Comparison of ENCODE assay signal across 8 cellular contexts in genomic region chr14:31207746-31208545, GRCh38. TPM values are rescaled to one million over a fixed set of nuclear protein-coding genes. Genes with fewer than 3 reads are reported as not detected.
DNase-seq lines count a peak whose midpoint lies in the region; ATAC-seq and TF ChIP-seq lines count a peak whose summit lies in the region.

TSS of gene HECTD1 (minus strand) at chr14:31207793. CDS start at chr14:31205936, 1,857 bp downstream.

- BruUV-seq in Panc1 (replicated peaks; lab: Mats Ljungman, UMichigan) = TSS peak; percentile 81

- H3K27me3 ChIP-seq in Panc1 (ENCODE audit: control insufficient read depth, insufficient read depth, low read length) = no peaks in the 10 kb centered on the region
- no peaks in the 10 kb centered on the region for H3K27me3 ChIP-seq in esophagus squamous epithelium

- peak within 1 kb of the TSS; percentile 98 to 100 (median 99) for H3K27ac Mint-ChIP-seq in naive B cell
- H3K27ac Mint-ChIP-seq in stimulated activated memory B cell treated with anti-CD40 and anti-IgM and Interleukin-4, amounts not matched to agents 10 μg/mL and 1 μg/mL and 100 μg/mL, for 72 hours = peak within 1 kb of the TSS; percentile 97

- peak in 2 of 4 donors; percentile 25 to 48 for TF ChIP-seq POLR2A in esophagus squamous epithelium (IDR thresholded peaks at IDR 0.05)

- H3K27ac ChIP-seq in Panc1 (ENCODE audit: low read length) (peak within 1 kb of the TSS; percentile 93), esophagus squamous epithelium (peak within 1 kb of the TSS; percentile 98 to 100 (median 100))

- peaks cover 5% of the 10 kb centered on the region; the same call in 1 of the 2 replicates for H3K4me1 ChIP-seq in Panc1 (ENCODE audit: control insufficient read depth, insufficient read depth, low read length)
- peaks cover 8 to 41% (median 11%) of the 10 kb centered on the region in 3 donors for H3K4me1 ChIP-seq in esophagus squamous epithelium

- peak; percentile 97 for DNase-seq in DMS79 treated with DMSO at 0.1 percent for 48 hours (lab: John Stamatoyannopoulos, UW)
- DNase-seq in Jurkat, Clone E6-1 (ENCODE audit: low read depth, low spot score) = peak; percentile 96
- DNase-seq in Panc1 (ENCODE audit: low read depth, low spot score) = peak; percentile 46
- peak; percentile 84 for DNase-seq in activated T-cell treated with anti-CD3 and anti-CD28 coated beads, Interleukin-2, amount 50 U/mL, for 4 hours
- DNase-seq in esophagus squamous epithelium (lab: John Stamatoyannopoulos, UW) = peak; percentile 46
- peak; percentile 91 for DNase-seq in naive B cell

- H3K4me3 ChIP-seq in Jurkat, Clone E6-1 (ENCODE audit: low read length) = peak within 1 kb of the TSS; percentile 76
- H3K4me3 ChIP-seq in Panc1 (ENCODE audit: low read depth in 2 of 2, low read length in 2 of 2) = peak within 1 kb of the TSS; percentile 67 to 75
- H3K4me3 ChIP-seq in esophagus squamous epithelium = peak within 1 kb of the TSS; percentile 71 to 95 (median 86)

- intact Hi-C loops in Panc1 (cut with micrococcal nuclease; ENCODE audit: unreplicated experiment) (loop anchor here (10.0 kb wide), 1 partner anchor 147 kb away; no protein-coding TSS in a partner anchor), esophagus squamous epithelium (cut with DNase I) (no loop called here)

- peaks cover 17% of the 10 kb centered on the region for H3K36me3 Mint-ChIP-seq in activated T-cell treated with anti-CD3 and anti-CD28 coated beads, Interleukin-2, amount 50 U/mL, for 4 hours (ENCODE audit: insufficient read depth)
- peaks cover 0 to 5% of the 10 kb centered on the region in 2 donors for H3K36me3 Mint-ChIP-seq in naive B cell
- peaks cover 15% of the 10 kb centered on the region for H3K36me3 Mint-ChIP-seq in stimulated activated memory B cell treated with anti-CD40 and anti-IgM and Interleukin-4, amounts not matched to agents 10 μg/mL and 1 μg/mL and 100 μg/mL, for 72 hours

- ATAC-seq in GM21717 (IDR thresholded peaks at IDR 0.05; ENCODE audit: unreplicated experiment) = peak; percentile 67
- peak; percentile 93 for ATAC-seq in Panc1
- peak; percentile 78 to 80 for ATAC-seq in activated T-cell treated with anti-CD3 and anti-CD28 coated beads, Interleukin-2, amount 50 U/mL, for 4 hours
- peak; percentile 71 to 75 for ATAC-seq in naive B cell (ENCODE audit: low read depth in 2 of 2)
- peak; percentile 92 for ATAC-seq in stimulated activated memory B cell treated with anti-CD40 and anti-IgM and Interleukin-4, amounts not matched to agents 10 μg/mL and 1 μg/mL and 100 μg/mL, for 72 hours

- H3K27me3 Mint-ChIP-seq in activated T-cell treated with anti-CD3 and anti-CD28 coated beads, Interleukin-2, amount 50 U/mL, for 4 hours (ENCODE audit: low read depth) = no peaks in the 10 kb centered on the region
- no peaks in the 10 kb centered on the region for H3K27me3 Mint-ChIP-seq in naive B cell
- no peaks in the 10 kb centered on the region for H3K27me3 Mint-ChIP-seq in stimulated activated memory B cell treated with anti-CD40 and anti-IgM and Interleukin-4, amounts not matched to agents 10 μg/mL and 1 μg/mL and 100 μg/mL, for 72 hours

- peak; percentile 90 for TF ChIP-seq CTCF in Panc1 (IDR thresholded peaks at IDR 0.05)
- peak; percentile 47 to 94 (median 90) for TF ChIP-seq CTCF in esophagus squamous epithelium (IDR thresholded peaks at IDR 0.05)

- no peaks in the 10 kb centered on the region for H3K9me3 ChIP-seq in Panc1 (ENCODE audit: control insufficient read depth, insufficient read depth, low read depth, low read length)
- H3K9me3 ChIP-seq in esophagus squamous epithelium = no peaks in the 10 kb centered on the region

- H3K36me3 ChIP-seq in Panc1 (ENCODE audit: control insufficient read depth, insufficient read depth, low read length) = peaks cover 4% of the 10 kb centered on the region
- peaks cover 0 to 14% (median under 1%) of the 10 kb centered on the region in 3 donors for H3K36me3 ChIP-seq in esophagus squamous epithelium

- 0% methylated on average over 11 to 61 of the region's 79 CpGs for WGBS in esophagus squamous epithelium, 2 donors

- H3K4me1 Mint-ChIP-seq in activated T-cell treated with anti-CD3 and anti-CD28 coated beads, Interleukin-2, amount 50 U/mL, for 4 hours (ENCODE audit: low read depth) = peaks cover 56% of the 10 kb centered on the region
- H3K4me1 Mint-ChIP-seq in naive B cell = peaks cover 21 to 34% (median 26%) of the 10 kb centered on the region in 3 donors
- H3K4me1 Mint-ChIP-seq in stimulated activated memory B cell treated with anti-CD40 and anti-IgM and Interleukin-4, amounts not matched to agents 10 μg/mL and 1 μg/mL and 100 μg/mL, for 72 hours = peaks cover 27% of the 10 kb centered on the region

- in situ Hi-C loops in Panc1 (cut with HindIII; ENCODE audit: low pct_unique_long_range_greater_than_20kb, low sequenced_read_pairs) = no loop called here

- peak within 1 kb of the TSS; percentile 96 for H3K4me3 Mint-ChIP-seq in activated T-cell treated with anti-CD3 and anti-CD28 coated beads, Interleukin-2, amount 50 U/mL, for 4 hours
- peak within 1 kb of the TSS; percentile 92 to 99 (median 97) for H3K4me3 Mint-ChIP-seq in naive B cell
- H3K4me3 Mint-ChIP-seq in stimulated activated memory B cell treated with anti-CD40 and anti-IgM and Interleukin-4, amounts not matched to agents 10 μg/mL and 1 μg/mL and 100 μg/mL, for 72 hours = peak within 1 kb of the TSS; percentile 89

- POLR2A ChIA-PET in Panc1 (lab: Charles Lee) = no interaction called here

- CTCF ChIA-PET in Panc1 (lab: Charles Lee) = interaction anchor here (0.6 kb wide), 2 partner anchors 84 to 292 kb away, joined by 3 to 4 read pairs; no protein-coding TSS in a partner anchor

- no peaks in the 10 kb centered on the region for H3K9me3 Mint-ChIP-seq in activated T-cell treated with anti-CD3 and anti-CD28 coated beads, Interleukin-2, amount 50 U/mL, for 4 hours
- H3K9me3 Mint-ChIP-seq in naive B cell = no peaks in the 10 kb centered on the region
- H3K9me3 Mint-ChIP-seq in stimulated activated memory B cell treated with anti-CD40 and anti-IgM and Interleukin-4, amounts not matched to agents 10 μg/mL and 1 μg/mL and 100 μg/mL, for 72 hours = no peaks in the 10 kb centered on the region

RNA-seq across cellular contexts. Expression of gene HECTD1, which starts in this region (rescaled TPM):
- 56.5 TPM for polyA plus RNA-seq in Jurkat, Clone E6-1 (2012; ENCODE audit: insufficient read depth, insufficient read length)
- 101 TPM for total RNA-seq in Panc1 (2021; ENCODE audit: unreplicated experiment)
- polyA plus RNA-seq in Panc1 (2012; ENCODE audit: insufficient read length) = 47.7 TPM
- 100 to 1,000 TPM; 100 to 102 (median 101) TPM for total RNA-seq in activated T-cell treated with anti-CD3 and anti-CD28 coated beads, Interleukin-2, amount 50 U/mL, for 4 hours
- total RNA-seq in esophagus squamous epithelium = 100 to 1,000 TPM; 175 to 250 (median 194) TPM
- polyA plus RNA-seq in naive B cell (ENCODE audit: low read depth in 6 of 6) = 10 to 100 TPM; 14.5 to 42.7 (median 35.0) TPM

Comparison
In these comparisons a context has a peak if more than half of its experiments do, and no peak if none do; other contexts are left out.
1. Peak in every context shown above with its lines: DNase-seq, ATAC-seq, H3K4me3 ChIP-seq and H3K27ac ChIP-seq.
2. DNase-seq: peak in every context shown above with its lines; median percentile 97 in DMS79 treated with DMSO at 0.1 percent for 48 hours; 96 in Jurkat, Clone E6-1; 91 in naive B cell; 84 in activated T-cell treated with anti-CD3 and anti-CD28 coated beads, Interleukin-2, amount 50 U/mL, for 4 hours; 46 in Panc1; 46 in esophagus squamous epithelium.